Comparison of ENCODE assay signal across 18 cellular contexts in genomic region chr3:4512895-4513616, GRCh38. TPM values are rescaled to one million over a fixed set of nuclear protein-coding genes. Genes with fewer than 3 reads are reported as not detected.
DNase-seq lines count a peak whose midpoint lies in the region; ATAC-seq and TF ChIP-seq lines count a peak whose summit lies in the region.
"Had no signal": no experiment of that assay in that cellular context is flagged by ENCODE, and none has a peak within 500 bp of the region (broad histone marks: within the 10 kb centered on the region; RNA-seq: fewer than 3 reads in every experiment).

No MANE protein-coding gene starts in this region.

- H3K27ac ChIP-seq in esophagus muscularis mucosa (replicated peaks in 1 of 4) = peak overlapping the region in 3 of 4 donors; percentile 16 to 60 (median 37)
- H3K27ac ChIP-seq: parathyroid adenoma had no signal

- DNase-seq in DMS79 (lab: John Stamatoyannopoulos, UW) (peak; percentile 88), esophagus muscularis mucosa (ENCODE audit: extremely low spot score) (no peak), naive B cell (no peak), immature natural killer cell (no peak)
- peak; percentile 69 for DNase-seq in Jurkat, Clone E6-1 (ENCODE audit: low read depth, low spot score)
- DNase-seq: activated CD8-positive, alpha-beta memory T cell treated with anti-CD3 and anti-CD28 coated beads, Interleukin-2, amount 50 U/mL, for 4 hours; activated naive CD4-positive, alpha-beta T cell; Calu3; head of caudate nucleus; kidney; MM.1S; small intestine; testis had no signal

- H3K4me1 Mint-ChIP-seq in naive B cell (peaks cover 73 to 99% (median 88%) of the 10 kb centered on the region in 3 donors), immature natural killer cell (peaks cover 8 to 13% of the 10 kb centered on the region in 2 donors)

- TF ChIP-seq EP300 in esophagus muscularis mucosa (IDR thresholded peaks at IDR 0.05) = no peak

- H3K9me3 Mint-ChIP-seq in naive B cell (no peaks in the 10 kb centered on the region), immature natural killer cell (no peaks in the 10 kb centered on the region)

- no peak for TF ChIP-seq CTCF in esophagus muscularis mucosa (IDR thresholded peaks at IDR 0.05)

- peak overlapping the region; percentile 44 to 96 (median 76) for H3K27ac Mint-ChIP-seq in naive B cell
- H3K27ac Mint-ChIP-seq in immature natural killer cell = peak overlapping the region in 1 of 6 donors; percentile 14

- H3K27me3 ChIP-seq in esophagus muscularis mucosa = no peaks in the 10 kb centered on the region
- H3K27me3 ChIP-seq: testis had no signal

- H3K36me3 Mint-ChIP-seq in naive B cell = peaks cover 12 to 23% of the 10 kb centered on the region in 2 donors
- H3K36me3 Mint-ChIP-seq in immature natural killer cell = peaks cover 4 to 11% (median 7%) of the 10 kb centered on the region in 3 donors

- ATAC-seq in naive B cell (ENCODE audit: low read depth in 2 of 2) (peak; percentile 37 to 42), HG03135 (IDR thresholded peaks at IDR 0.05; ENCODE audit: unreplicated experiment) (no peak), HG02981 (IDR thresholded peaks at IDR 0.05; ENCODE audit: unreplicated experiment) (no peak), HG03196 (IDR thresholded peaks at IDR 0.05; ENCODE audit: unreplicated experiment) (no peak)
- ATAC-seq: esophagus mucosa had no signal

- no peaks in the 10 kb centered on the region for H3K9me3 ChIP-seq in esophagus muscularis mucosa
- H3K9me3 ChIP-seq: testis had no signal

- H3K4me3 Mint-ChIP-seq in naive B cell (peak overlapping the region in 4 of 8 donors; percentile 37 to 62 (median 43)), immature natural killer cell (no peak overlapping the region)

- H3K4me1 ChIP-seq in esophagus muscularis mucosa = peaks cover 25 to 92% (median 82%) of the 10 kb centered on the region in 4 donors

- no peak overlapping the region for H3K4me3 ChIP-seq in Jurkat, Clone E6-1 (ENCODE audit: low read length)
- no peak overlapping the region for H3K4me3 ChIP-seq in esophagus muscularis mucosa
- H3K4me3 ChIP-seq: testis had no signal

- no peak for TF ChIP-seq POLR2A in esophagus muscularis mucosa (IDR thresholded peaks at IDR 0.05; ENCODE audit: low read depth)

- intact Hi-C loops in esophagus muscularis mucosa (cut with DNase I) = no loop called here

- H3K27me3 Mint-ChIP-seq in naive B cell = no peaks in the 10 kb centered on the region
- H3K27me3 Mint-ChIP-seq in immature natural killer cell (ENCODE audit: low read depth in 3 of 3) = no peaks in the 10 kb centered on the region

- H3K36me3 ChIP-seq in esophagus muscularis mucosa = no peaks in the 10 kb centered on the region

- 74% methylated on average over 14 of the region's 15 CpGs for WGBS in esophagus muscularis mucosa

RNA-seq across cellular contexts. Expression of gene ITPR1, which starts 19.9 kb away (rescaled TPM):
- polyA plus RNA-seq in Jurkat, Clone E6-1 (2012; ENCODE audit: insufficient read depth, insufficient read length) = 12.9 TPM
- 100 to 1,000 TPM; 204 to 271 (median 222) TPM for total RNA-seq in esophagus muscularis mucosa
- polyA plus RNA-seq in naive B cell (ENCODE audit: low read depth in 6 of 6) (100 to 1,000 TPM in 1 of 6 donors, 10 to 100 TPM in 5; 54.8 to 110 (median 87.3) TPM), immature natural killer cell (10 to 100 TPM in 1 of 3 donors, 1 to 10 TPM in 2; 3.0 to 14.7 (median 7.6) TPM)

RNA-seq across cellular contexts. Expression of gene SUMF1, which starts 46.0 kb away (rescaled TPM):
- 3.2 TPM for polyA plus RNA-seq in Jurkat, Clone E6-1 (2012; ENCODE audit: insufficient read depth, insufficient read length)
- 10 to 100 TPM; 28.7 to 49.0 (median 41.6) TPM for total RNA-seq in esophagus muscularis mucosa
- 10 to 100 TPM; 18.8 to 27.6 (median 22.2) TPM for polyA plus RNA-seq in naive B cell (ENCODE audit: low read depth in 6 of 6)
- polyA plus RNA-seq in immature natural killer cell = 10 to 100 TPM; 38.3 to 79.9 (median 43.9) TPM

Comparison
In these comparisons a context has a peak if more than half of its experiments do, and no peak if none do; other contexts are left out.
1. DNase-seq: peak in DMS79 (single experiment) and Jurkat, Clone E6-1 (single experiment); none in esophagus muscularis mucosa (single experiment), naive B cell (single experiment) and immature natural killer cell (0 of 3).
2. ATAC-seq: peak in naive B cell (2 of 2); none in HG03135 (single experiment), HG02981 (single experiment) and HG03196 (single experiment).